ENCODE assay signal across 19 cellular contexts in the genomic region with DNA sequence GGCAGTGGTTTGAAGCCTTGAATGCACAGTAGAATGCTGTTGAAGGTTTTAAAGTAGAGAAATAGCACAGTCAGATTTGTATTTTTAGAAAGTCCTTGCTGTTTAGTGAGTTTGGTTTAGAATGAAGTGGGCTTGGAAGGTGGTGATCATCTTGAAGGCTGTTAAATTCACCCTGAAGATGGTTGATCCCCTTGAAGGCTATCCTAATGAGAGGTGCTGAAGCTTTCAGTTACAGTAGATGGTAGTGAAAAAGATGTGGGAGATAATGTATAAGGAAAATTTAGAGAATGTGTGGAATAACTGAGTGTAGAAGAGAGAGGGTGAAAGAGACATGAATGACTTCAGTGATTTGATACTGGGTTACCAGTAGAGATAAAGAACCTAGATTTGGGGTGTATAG. TPM values are rescaled to one million over a fixed set of nuclear protein-coding genes. Genes with fewer than 3 reads are reported as not detected.
DNase-seq lines count a peak whose midpoint lies in the region; ATAC-seq and TF ChIP-seq lines count a peak whose summit lies in the region.
"Had no signal": no experiment of that assay in that cellular context is flagged by ENCODE, and none has a peak within 500 bp of the region (broad histone marks: within the 10 kb centered on the region; RNA-seq: fewer than 3 reads in every experiment).

No MANE protein-coding gene starts in this region.

- H3K4me3 Mint-ChIP-seq in activated naive CD8-positive, alpha-beta T cell: no peak overlapping the region
- no peak overlapping the region for H3K4me3 Mint-ChIP-seq in activated naive CD8-positive, alpha-beta T cell treated with anti-CD3 and anti-CD28 coated beads for 36 hours
- no peak overlapping the region for H3K4me3 Mint-ChIP-seq in T-helper 17 cell
- peak overlapping the region; percentile 0 to 20 for H3K4me3 Mint-ChIP-seq in effector memory CD8-positive, alpha-beta T cell
- no peak overlapping the region for H3K4me3 Mint-ChIP-seq in stimulated activated naive B cell treated with anti-CD40 and anti-IgM and Interleukin-4, amounts not matched to agents 10 μg/mL and 1 μg/mL and 100 μg/mL, for 72 hours
- H3K4me3 Mint-ChIP-seq in activated CD8-positive, alpha-beta T cell treated with anti-CD3 and anti-CD28 coated beads for 36 hours: no peak overlapping the region

- no peaks in the 10 kb centered on the region for H3K27me3 Mint-ChIP-seq in activated naive CD8-positive, alpha-beta T cell
- H3K27me3 Mint-ChIP-seq in activated naive CD8-positive, alpha-beta T cell treated with anti-CD3 and anti-CD28 coated beads for 36 hours: no peaks in the 10 kb centered on the region
- H3K27me3 Mint-ChIP-seq in T-helper 17 cell: no peaks in the 10 kb centered on the region
- no peaks in the 10 kb centered on the region for H3K27me3 Mint-ChIP-seq in effector memory CD8-positive, alpha-beta T cell
- no peaks in the 10 kb centered on the region for H3K27me3 Mint-ChIP-seq in stimulated activated naive B cell treated with anti-CD40 and anti-IgM and Interleukin-4, amounts not matched to agents 10 μg/mL and 1 μg/mL and 100 μg/mL, for 72 hours
- no peaks in the 10 kb centered on the region for H3K27me3 Mint-ChIP-seq in activated CD8-positive, alpha-beta T cell treated with anti-CD3 and anti-CD28 coated beads for 36 hours

- TF ChIP-seq CTCF in activated CD8-positive, alpha-beta T cell treated with anti-CD3 and anti-CD28 coated beads for 36 hours (IDR thresholded peaks at IDR 0.05): no peak

- no peak for DNase-seq in activated naive CD8-positive, alpha-beta T cell treated with anti-CD3 and anti-CD28 coated beads for 36 hours
- DNase-seq in T-helper 17 cell (no peak), SIG-M5 treated with dmso at 0.1 percent for 504 hours (lab: John Stamatoyannopoulos, UW; ENCODE audit: unreplicated experiment) (no peak)
- DNase-seq in effector memory CD8-positive, alpha-beta T cell: no peak
- no peak for DNase-seq in stimulated activated naive B cell treated with anti-CD40 and anti-IgM and Interleukin-4, amounts not matched to agents 10 μg/mL and 1 μg/mL and 100 μg/mL, for 72 hours
- no peak for DNase-seq in activated CD8-positive, alpha-beta T cell treated with anti-CD3 and anti-CD28 coated beads for 36 hours
- DNase-seq: ACHN, AML-193, Caco-2, H7, IMR-90, NCI-H1436, NCI-H1930, NCI-H226, NCI-H524 treated with DMSO at 0.1 percent for 48 hours, PC-3, SIG-M5 had no signal

- CTCF ChIA-PET in activated CD8-positive, alpha-beta T cell treated with anti-CD3 and anti-CD28 coated beads for 36 hours (lab: Charles Lee): no interaction called here

- H3K36me3 Mint-ChIP-seq in activated naive CD8-positive, alpha-beta T cell: peaks cover 34% of the 10 kb centered on the region
- H3K36me3 Mint-ChIP-seq in activated naive CD8-positive, alpha-beta T cell treated with anti-CD3 and anti-CD28 coated beads for 36 hours: peaks cover 42% of the 10 kb centered on the region
- peaks cover 18% of the 10 kb centered on the region for H3K36me3 Mint-ChIP-seq in T-helper 17 cell (ENCODE audit: low read depth)
- peaks cover 53% of the 10 kb centered on the region for H3K36me3 Mint-ChIP-seq in effector memory CD8-positive, alpha-beta T cell (ENCODE audit: insufficient read depth)
- H3K36me3 Mint-ChIP-seq in stimulated activated naive B cell treated with anti-CD40 and anti-IgM and Interleukin-4, amounts not matched to agents 10 μg/mL and 1 μg/mL and 100 μg/mL, for 72 hours: peaks cover 34 to 56% of the 10 kb centered on the region in 2 donors
- H3K36me3 Mint-ChIP-seq in activated CD8-positive, alpha-beta T cell treated with anti-CD3 and anti-CD28 coated beads for 36 hours (ENCODE audit: low read depth): peaks cover 57% of the 10 kb centered on the region

- ATAC-seq in T-helper 17 cell (no peak), HG02678 (IDR thresholded peaks at IDR 0.05; ENCODE audit: unreplicated experiment) (no peak)
- ATAC-seq in effector memory CD8-positive, alpha-beta T cell (replicated peaks): no peak
- ATAC-seq in stimulated activated naive B cell treated with anti-CD40 and anti-IgM and Interleukin-4, amounts not matched to agents 10 μg/mL and 1 μg/mL and 100 μg/mL, for 72 hours (replicated peaks): no peak
- ATAC-seq in activated CD8-positive, alpha-beta T cell treated with anti-CD3 and anti-CD28 coated beads for 36 hours: no peak
- ATAC-seq: PC-3 had no signal

- peaks cover 39% of the 10 kb centered on the region for H3K4me1 Mint-ChIP-seq in activated naive CD8-positive, alpha-beta T cell (ENCODE audit: low read depth)
- H3K4me1 Mint-ChIP-seq in activated naive CD8-positive, alpha-beta T cell treated with anti-CD3 and anti-CD28 coated beads for 36 hours: peaks cover 18% of the 10 kb centered on the region
- H3K4me1 Mint-ChIP-seq in T-helper 17 cell: peaks cover 41% of the 10 kb centered on the region
- H3K4me1 Mint-ChIP-seq in effector memory CD8-positive, alpha-beta T cell (ENCODE audit: low read depth in 2 of 2): peaks cover 38 to 53% of the 10 kb centered on the region in 2 donors
- peaks cover 12 to 25% of the 10 kb centered on the region in 2 donors for H3K4me1 Mint-ChIP-seq in stimulated activated naive B cell treated with anti-CD40 and anti-IgM and Interleukin-4, amounts not matched to agents 10 μg/mL and 1 μg/mL and 100 μg/mL, for 72 hours
- H3K4me1 Mint-ChIP-seq in activated CD8-positive, alpha-beta T cell treated with anti-CD3 and anti-CD28 coated beads for 36 hours (ENCODE audit: low read depth): peaks cover 40% of the 10 kb centered on the region

- POLR2A ChIA-PET in activated CD8-positive, alpha-beta T cell treated with anti-CD3 and anti-CD28 coated beads for 36 hours (lab: Charles Lee): interaction anchor here (0.8 to 1.4 kb wide), 2 partner anchors 15 to 19 kb away, joined by 3 to 4 read pairs; no protein-coding TSS in a partner anchor

- no peaks in the 10 kb centered on the region for H3K9me3 ChIP-seq in T-helper 17 cell (ENCODE audit: control insufficient read depth, low read length, poor library complexity, severe bottlenecking)
- H3K9me3 ChIP-seq: Caco-2 had no signal

- intact Hi-C loops in activated CD8-positive, alpha-beta T cell treated with anti-CD3 and anti-CD28 coated beads for 36 hours (cut with micrococcal nuclease): no loop called here

- no peaks in the 10 kb centered on the region for H3K9me3 Mint-ChIP-seq in activated naive CD8-positive, alpha-beta T cell (ENCODE audit: low read depth)
- H3K9me3 Mint-ChIP-seq in activated naive CD8-positive, alpha-beta T cell treated with anti-CD3 and anti-CD28 coated beads for 36 hours: peaks cover 2% of the 10 kb centered on the region
- no peaks in the 10 kb centered on the region for H3K9me3 Mint-ChIP-seq in effector memory CD8-positive, alpha-beta T cell
- no peaks in the 10 kb centered on the region for H3K9me3 Mint-ChIP-seq in stimulated activated naive B cell treated with anti-CD40 and anti-IgM and Interleukin-4, amounts not matched to agents 10 μg/mL and 1 μg/mL and 100 μg/mL, for 72 hours
- H3K9me3 Mint-ChIP-seq in activated CD8-positive, alpha-beta T cell treated with anti-CD3 and anti-CD28 coated beads for 36 hours: no peaks in the 10 kb centered on the region

- peak overlapping the region; percentile 38 for H3K27ac Mint-ChIP-seq in activated naive CD8-positive, alpha-beta T cell
- no peak overlapping the region for H3K27ac Mint-ChIP-seq in activated naive CD8-positive, alpha-beta T cell treated with anti-CD3 and anti-CD28 coated beads for 36 hours
- H3K27ac Mint-ChIP-seq in T-helper 17 cell: peak overlapping the region; percentile 56
- H3K27ac Mint-ChIP-seq in effector memory CD8-positive, alpha-beta T cell: peak overlapping the region; percentile 0 to 48
- H3K27ac Mint-ChIP-seq in stimulated activated naive B cell treated with anti-CD40 and anti-IgM and Interleukin-4, amounts not matched to agents 10 μg/mL and 1 μg/mL and 100 μg/mL, for 72 hours: peak overlapping the region; percentile 1
- no peak overlapping the region for H3K27ac Mint-ChIP-seq in activated CD8-positive, alpha-beta T cell treated with anti-CD3 and anti-CD28 coated beads for 36 hours

RNA-seq across cellular contexts. Expression of a gene that starts 16.0 kb away (rescaled TPM):
- 10 to 100 TPM; 68.1 to 73.1 TPM for total RNA-seq in activated naive CD8-positive, alpha-beta T cell treated with anti-CD3 and anti-CD28 coated beads for 36 hours
- total RNA-seq in T-helper 17 cell: 100 to 1,000 TPM; 144 to 145 TPM
- total RNA-seq in activated CD8-positive, alpha-beta T cell treated with anti-CD3 and anti-CD28 coated beads for 36 hours: 10 to 100 TPM; 70.2 to 71.8 TPM

Comparison
In these comparisons a context has a peak if more than half of its experiments do, and no peak if none do; other contexts are left out.
1. H3K27ac Mint-ChIP-seq: peak in activated naive CD8-positive, alpha-beta T cell (single experiment), T-helper 17 cell (single experiment), effector memory CD8-positive, alpha-beta T cell (2 of 2) and stimulated activated naive B cell treated with anti-CD40 and anti-IgM and Interleukin-4, amounts not matched to agents 10 μg/mL and 1 μg/mL and 100 μg/mL, for 72 hours (single experiment); none in activated naive CD8-positive, alpha-beta T cell treated with anti-CD3 and anti-CD28 coated beads for 36 hours (single experiment) and activated CD8-positive, alpha-beta T cell treated with anti-CD3 and anti-CD28 coated beads for 36 hours (single experiment).
2. H3K4me3 Mint-ChIP-seq: peak in effector memory CD8-positive, alpha-beta T cell (2 of 2); none in activated naive CD8-positive, alpha-beta T cell (single experiment), activated naive CD8-positive, alpha-beta T cell treated with anti-CD3 and anti-CD28 coated beads for 36 hours (single experiment), T-helper 17 cell (single experiment), stimulated activated naive B cell treated with anti-CD40 and anti-IgM and Interleukin-4, amounts not matched to agents 10 μg/mL and 1 μg/mL and 100 μg/mL, for 72 hours (0 of 2) and activated CD8-positive, alpha-beta T cell treated with anti-CD3 and anti-CD28 coated beads for 36 hours (single experiment).